Comparison of ENCODE assay signal across 9 cellular contexts in genomic region chr3:184018424-184018973, GRCh38. TPM values are rescaled to one million over a fixed set of nuclear protein-coding genes. Genes with fewer than 3 reads are reported as not detected.
A peak's percentile ranks its signal among the peaks of the same experiment; 100 is the strongest.
DNase-seq lines count a peak whose midpoint lies in the region; ATAC-seq and TF ChIP-seq lines count a peak whose summit lies in the region.
"Had no signal": no experiment of that assay in that cellular context is flagged by ENCODE, and none has a peak within 500 bp of the region (broad histone marks: within the 10 kb centered on the region; RNA-seq: fewer than 3 reads in every experiment).

No MANE protein-coding gene starts in this region.

- H3K4me1 Mint-ChIP-seq in Calu3 (ENCODE audit: low read depth, unreplicated experiment), result peaks cover 31% of the 10 kb centered on the region

- H3K27ac ChIP-seq in SJCRH30 (peak overlapping the region; percentile 14; the same call in 1 of the 2 replicates), esophagus muscularis mucosa (replicated peaks in 1 of 4) (peak overlapping the region; percentile 80 to 84 (median 84))

- peak overlapping the region; percentile 77 for H3K27ac Mint-ChIP-seq in Calu3 (ENCODE audit: unreplicated experiment)

- peaks cover 28% of the 10 kb centered on the region for H3K27me3 Mint-ChIP-seq in Calu3 (ENCODE audit: unreplicated experiment)

- peaks cover 16% of the 10 kb centered on the region for H3K36me3 Mint-ChIP-seq in Calu3 (ENCODE audit: insufficient read depth, unreplicated experiment)

- in situ Hi-C loops in KBM-7 (cut with MboI; ENCODE audit: low pct_unique_long_range_greater_than_20kb, low sequenced_read_pairs), result no loop called here

- 90% methylated on average over 21 of the region's 21 CpGs for WGBS in esophagus muscularis mucosa

- TF ChIP-seq POLR2A in esophagus muscularis mucosa (IDR thresholded peaks at IDR 0.05; ENCODE audit: low read depth), result no peak

- no peaks in the 10 kb centered on the region; the same call in 1 of the 2 replicates for H3K4me1 ChIP-seq in SJCRH30
- H3K4me1 ChIP-seq in esophagus muscularis mucosa, result peaks cover 3 to 25% (median 21%) of the 10 kb centered on the region in 4 donors

- ATAC-seq in GM18519 (IDR thresholded peaks at IDR 0.05; ENCODE audit: low FRiP score, unreplicated experiment) (no peak), GM21381 (IDR thresholded peaks at IDR 0.05; ENCODE audit: unreplicated experiment) (no peak)

- H3K9me3 Mint-ChIP-seq in Calu3 (ENCODE audit: low read depth, unreplicated experiment), result no peaks in the 10 kb centered on the region

- BruUV-seq in Calu3 (replicated peaks; lab: Mats Ljungman, UMichigan), result no TSS peak

- CTCF ChIA-PET in Calu3 (lab: Charles Lee), result interaction anchor here (0.9 to 1.5 kb wide), 10 partner anchors 13 to 193 kb away, joined by 3 to 39 read pairs (median 4); partner anchors contain the start of genes MAP6D1 and PARL

- TF ChIP-seq CTCF in Calu3 (IDR thresholded peaks at IDR 0.05; ENCODE audit: unreplicated experiment) (no peak), esophagus muscularis mucosa (IDR thresholded peaks at IDR 0.05) (no peak)

- intact Hi-C loops in Calu3 (cut with micrococcal nuclease; ENCODE audit: unreplicated experiment) (no loop called here), esophagus muscularis mucosa (cut with DNase I) (loop anchor here (5.0 kb wide), 1 partner anchor 229 kb away; the partner anchor contains the start of genes ALG3 and EEF1AKMT4), posterior vena cava (cut with DNase I) (no loop called here)

- peak overlapping the region; percentile 100 for H3K4me3 Mint-ChIP-seq in Calu3 (ENCODE audit: low read depth, unreplicated experiment)

- no peaks in the 10 kb centered on the region for H3K9me3 ChIP-seq in SJCRH30 (replicated peaks)
- no peaks in the 10 kb centered on the region for H3K9me3 ChIP-seq in esophagus muscularis mucosa

- no peaks in the 10 kb centered on the region for H3K27me3 ChIP-seq in SJCRH30
- no peaks in the 10 kb centered on the region for H3K27me3 ChIP-seq in esophagus muscularis mucosa

- no peak for TF ChIP-seq EP300 in esophagus muscularis mucosa (IDR thresholded peaks at IDR 0.05)

- peak overlapping the region; percentile 92 for H3K4me3 ChIP-seq in SJCRH30
- peak overlapping the region; percentile 87 to 99 (median 93) for H3K4me3 ChIP-seq in esophagus muscularis mucosa

- DNase-seq in Calu3 (no peak), SJCRH30 (no peak), esophagus muscularis mucosa (ENCODE audit: extremely low spot score) (no peak), posterior vena cava (ENCODE audit: low spot score) (peak; percentile 58), RPMI8226 (no peak), KBM-7 (no peak)

- H3K36me3 ChIP-seq in SJCRH30 (no peaks in the 10 kb centered on the region), esophagus muscularis mucosa (peaks cover 4 to 8% (median 6%) of the 10 kb centered on the region in 4 donors)

RNA-seq across cellular contexts. Expression of gene ABCC5, which starts 0.8 kb away (rescaled TPM):
- 33.8 and 39.1 TPM in 2 replicates for total RNA-seq in Calu3 (2022)
- 11.2 and 15.0 TPM in 2 replicates for total RNA-seq in SJCRH30 (2014; rRNA removed; shearing (Covaris generic))
- total RNA-seq in esophagus muscularis mucosa, result 10 to 100 TPM in 3 of 4 donors, 1 to 10 TPM in 1; 9.8 to 20.2 (median 17.6) TPM
- 10 to 100 TPM; 17.5 to 20.0 TPM for total RNA-seq in posterior vena cava

RNA-seq across cellular contexts. Expression of gene HTR3D, which starts 13.0 kb away (rescaled TPM):
- total RNA-seq in Calu3 (2022), result not detected in 2 replicates
- not detected in 2 replicates for total RNA-seq in SJCRH30 (2014; rRNA removed; shearing (Covaris generic))
- total RNA-seq in esophagus muscularis mucosa, result not detected
- total RNA-seq in posterior vena cava, result not detected
- total RNA-seq: pulmonary artery endothelial cell had no signal

RNA-seq across cellular contexts. Expression of gene HTR3C, which starts 34.3 kb away (rescaled TPM):
- not detected in 2 replicates for total RNA-seq in Calu3 (2022)
- total RNA-seq in SJCRH30 (2014; rRNA removed; shearing (Covaris generic)), result not detected in 2 replicates
- not detected for total RNA-seq in esophagus muscularis mucosa
- not detected for total RNA-seq in posterior vena cava
- total RNA-seq: pulmonary artery endothelial cell had no signal
